ENCODE assay signal across 1 cellular context in genomic region chr1:202551683-202552082, GRCh38.
TF ChIP-seq lines count a peak whose summit lies in the region.

No MANE protein-coding gene starts in this region.

TF ChIP-seq in K562, 482 proteins besides CTCF, POLR2A, EP300 and RAD21 (continued from another document):
- no peak for TF ChIP-seq NEUROD1 (IDR thresholded peaks at IDR 0.05; ENCODE audit: borderline replicate concordance, low read depth, low read length, partially characterized antibody)
- TF ChIP-seq FOXA3 (CRISPR knock-in tag; conservative IDR thresholded peaks at IDR 0.05 in 1 of 2, IDR thresholded peaks at IDR 0.05 in 1 of 2): no peak
TF ChIP-seq in K562: peak in this region for 15.
